Comparison of ENCODE assay signal across 21 cellular contexts in the genomic region with DNA sequence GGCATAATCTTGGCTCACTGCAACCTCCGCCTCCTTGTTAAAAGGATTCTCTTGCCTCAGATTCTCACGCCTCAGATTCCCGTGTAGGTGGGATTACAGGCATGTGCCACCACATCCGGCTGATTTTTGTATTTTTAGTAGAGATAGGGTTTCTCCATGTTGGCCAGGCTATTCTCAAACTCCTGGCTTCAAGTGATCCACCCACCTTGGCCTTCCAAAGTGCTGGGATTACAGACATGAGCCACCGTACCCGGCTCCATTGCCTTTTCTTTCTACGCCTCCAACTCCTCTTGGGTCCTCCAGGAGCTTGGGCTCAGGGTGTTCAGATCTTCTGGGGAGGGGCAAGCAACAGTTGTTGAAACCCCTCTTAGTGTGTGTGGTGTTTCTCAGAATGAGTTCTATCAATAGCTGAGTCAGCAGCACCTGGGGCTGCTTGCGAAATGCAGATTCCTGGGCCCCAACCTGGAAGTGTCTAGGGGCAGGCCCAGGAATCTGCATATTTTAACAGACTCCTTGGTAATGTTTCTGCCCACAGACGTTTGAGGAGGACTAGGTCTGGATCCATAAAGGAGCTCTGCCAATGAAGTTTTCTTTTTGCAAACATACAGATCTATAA. TPM values are rescaled to one million over a fixed set of nuclear protein-coding genes. Genes with fewer than 3 reads are reported as not detected.
DNase-seq lines count a peak whose midpoint lies in the region; FAIRE-seq and TF ChIP-seq lines count a peak whose summit lies in the region.
"Had no signal": no experiment of that assay in that cellular context is flagged by ENCODE, and none has a peak within 500 bp of the region (broad histone marks: within the 10 kb centered on the region; RNA-seq: fewer than 3 reads in every experiment).

No MANE protein-coding gene starts in this region.

- no peak overlapping the region for H3K9ac ChIP-seq in kidney (ENCODE audit: low read length in 2 of 2)
- H3K9ac ChIP-seq: BLaER1, SK-N-SH had no signal

- TF ChIP-seq CTCF in kidney (IDR thresholded peaks at IDR 0.05; ENCODE audit: borderline replicate concordance, extremely low read depth, insufficient read depth) (no peak), PC-9 (conservative IDR thresholded peaks at IDR 0.05) (no peak), glutamatergic neuron (IDR thresholded peaks at IDR 0.05; ENCODE audit: partially characterized antibody, unreplicated experiment) (no peak)

- no peak overlapping the region for H3K27ac Mint-ChIP-seq in glutamatergic neuron (ENCODE audit: unreplicated experiment)
- H3K27ac Mint-ChIP-seq: CD4-positive, alpha-beta T cell had no signal

- intact Hi-C loops in kidney (cut with DNase I) (no loop called here), PC-9 (cut with micrococcal nuclease; ENCODE audit: unreplicated experiment) (no loop called here)

- no peak for FAIRE-seq in kidney (lab: Jason Lieb, UNC)
- FAIRE-seq: GM12878 had no signal

- H3K4me3 Mint-ChIP-seq in glutamatergic neuron (ENCODE audit: unreplicated experiment), result no peak overlapping the region
- H3K4me3 Mint-ChIP-seq: CD4-positive, alpha-beta T cell had no signal

- H3K4me2 ChIP-seq in PC-9, result no peak overlapping the region
- H3K4me2 ChIP-seq: BLaER1, SK-N-SH had no signal

- H3K4me3 ChIP-seq in kidney (ENCODE audit: low read length in 2 of 2) (no peak overlapping the region), PC-9 (no peak overlapping the region)
- H3K4me3 ChIP-seq: BLaER1, GM12878 had no signal

- H3K36me3 Mint-ChIP-seq in glutamatergic neuron (ENCODE audit: unreplicated experiment), result no peaks in the 10 kb centered on the region

- no peaks in the 10 kb centered on the region for H3F3A ChIP-seq in PC-9 (ENCODE audit: insufficient read depth, low read depth)

- H3K27ac ChIP-seq in kidney (ENCODE audit: low read depth in 2 of 2, low read length in 2 of 2) (no peak overlapping the region), PC-9 (no peak overlapping the region)
- H3K27ac ChIP-seq: BLaER1 had no signal

- H3K36me3 ChIP-seq in kidney (ENCODE audit: control insufficient read depth in 1 of 2, insufficient read depth in 2 of 2, low read length in 2 of 2) (no peaks in the 10 kb centered on the region), PC-9 (ENCODE audit: low read depth) (no peaks in the 10 kb centered on the region)
- H3K36me3 ChIP-seq: BLaER1 had no signal

- CTCF ChIA-PET in PC-9 (lab: Charles Lee), result interaction anchor here (0.5 to 0.6 kb wide), 2 partner anchors 82 to 361 kb away, joined by 3 to 4 read pairs; a partner anchor contains a TSS

- no peaks in the 10 kb centered on the region for H3K4me1 Mint-ChIP-seq in glutamatergic neuron (ENCODE audit: low read depth, unreplicated experiment)

- H3K9me3 Mint-ChIP-seq in glutamatergic neuron (ENCODE audit: unreplicated experiment), result no peaks in the 10 kb centered on the region
- H3K9me3 Mint-ChIP-seq: CD4-positive, alpha-beta T cell; H9 had no signal

- H3K4me1 ChIP-seq in kidney (ENCODE audit: control insufficient read depth in 1 of 2, insufficient read depth in 1 of 2, low read depth in 1 of 2, low read length in 2 of 2) (no peaks in the 10 kb centered on the region), PC-9 (replicated peaks; ENCODE audit: insufficient read depth) (no peaks in the 10 kb centered on the region)
- H3K4me1 ChIP-seq: BLaER1 had no signal

- peaks cover 13% of the 10 kb centered on the region for H3K27me3 Mint-ChIP-seq in glutamatergic neuron (ENCODE audit: unreplicated experiment)

- H3K79me2 ChIP-seq in PC-9 (ENCODE audit: low read depth), result no peaks in the 10 kb centered on the region

- H3K9me3 ChIP-seq in kidney (ENCODE audit: control insufficient read depth in 1 of 2, low read length in 2 of 2), result no peaks in the 10 kb centered on the region
- 0 out of 2 replicates have a peak, but pooled peaks cover under 1% of the 10 kb centered on the region for H3K9me3 ChIP-seq in PC-9 (ENCODE audit: insufficient read depth, low read depth)
- H3K9me3 ChIP-seq: BLaER1, SK-N-SH had no signal

- H3K27me3 ChIP-seq in PC-9 (ENCODE audit: insufficient read depth, low read depth), result peaks cover 58% of the 10 kb centered on the region

- no peaks in the 10 kb centered on the region for H4K20me1 ChIP-seq in PC-9 (ENCODE audit: insufficient read depth)
- H4K20me1 ChIP-seq: BLaER1 had no signal

- H2AFZ ChIP-seq in PC-9, result no peak overlapping the region

- POLR2A ChIA-PET in PC-9 (lab: Charles Lee; ENCODE audit: unreplicated experiment), result no interaction called here

- DNase-seq in NCI-H69 (lab: John Stamatoyannopoulos, UW) (peak; percentile 16), kidney (peak; percentile 10), PC-9 (no peak), DMS 273 (lab: John Stamatoyannopoulos, UW; ENCODE audit: unreplicated experiment) (no peak), glutamatergic neuron (no peak)
- DNase-seq: ACHN; CD4-positive, alpha-beta T cell; COR-L47; DND-41; H9; MV-4-11; NCI-H1105 treated with DMSO at 0.1 percent for 48 hours; NCI-H2029 treated with DMSO at 0.1 percent for 48 hours; NCI-H226; NCI-H510A treated with DMSO at 0.1 percent for 48 hours; NCI-H774; NK-92 treated with Interleukin-12 subunit alpha and Interleukin-12 subunit beta, amount 100 ng/mL, for 24 hours; SIG-M5; SK-N-SH had no signal

- no peaks in the 10 kb centered on the region for H3K9me2 ChIP-seq in PC-9 (ENCODE audit: insufficient read depth)
- H3K9me2 ChIP-seq: SK-N-SH had no signal

- no TSS peak for BruUV-seq in PC-9 (replicated peaks; lab: Mats Ljungman, UMichigan)

RNA-seq across cellular contexts. Expression of a gene that starts 31.4 kb away (rescaled TPM):
- 0.16 TPM for total RNA-seq in kidney
- 0.13 TPM for polyA plus RNA-seq in kidney (ENCODE audit: insufficient read depth, low read depth, low replicate concordance)
- total RNA-seq in PC-9 (2021), result 1.1 and 1.8 TPM in 2 replicates
- total RNA-seq in glutamatergic neuron (ENCODE audit: unreplicated experiment), result 3.1 TPM
- total RNA-seq: CD4-positive, alpha-beta T cell; GM12878 had no signal

RNA-seq across cellular contexts. Expression of a gene that starts 44.2 kb away (rescaled TPM):
- total RNA-seq in kidney (13.8 TPM), PC-9 (2021) (20.6 and 31.2 TPM in 2 replicates), glutamatergic neuron (ENCODE audit: unreplicated experiment) (9.7 TPM)
- 14.5 TPM for polyA plus RNA-seq in kidney (ENCODE audit: insufficient read depth, low read depth, low replicate concordance)

RNA-seq across cellular contexts. Expression of a gene that starts 52.6 kb away (rescaled TPM):
- 78.4 TPM for total RNA-seq in kidney
- 7.7 TPM for polyA plus RNA-seq in kidney (ENCODE audit: insufficient read depth, low read depth, low replicate concordance)
- total RNA-seq in PC-9 (2021), result 184 and 187 TPM in 2 replicates
- 4.7 TPM for total RNA-seq in glutamatergic neuron (ENCODE audit: unreplicated experiment)
- total RNA-seq: CD4-positive, alpha-beta T cell had no signal

Comparison
In these comparisons a context has a peak if more than half of its experiments do, and no peak if none do; other contexts are left out.
1. DNase-seq: peak in NCI-H69 (single experiment) and kidney (single experiment); none in PC-9 (0 of 2), DMS 273 (single experiment) and glutamatergic neuron (single experiment).
2. RNA of a gene that starts 52.6 kb away (total RNA-seq): 184 to 187 TPM in PC-9 and 78.4 TPM in kidney (single experiment); 4.7 TPM in glutamatergic neuron (single experiment); every median in the first group is over 10 times any median in the second.